ENCODE assay signal across 16 cellular contexts in genomic region chr12:5807538-5808219, GRCh38.
A peak's percentile ranks its signal among the peaks of the same experiment; 100 is the strongest.
DNase-seq lines count a peak whose midpoint lies in the region; ATAC-seq, FAIRE-seq and TF ChIP-seq lines count a peak whose summit lies in the region.
"Had no signal": no experiment of that assay in that cellular context is flagged by ENCODE, and none has a peak within 500 bp of the region (broad histone marks: within the 10 kb centered on the region; RNA-seq: fewer than 3 reads in every experiment).

No MANE protein-coding gene starts in this region.

- H3K9ac ChIP-seq in IMR-90 (ENCODE audit: low read depth, low read length), result no peak overlapping the region

- BruUV-seq in IMR-90 (replicated peaks; lab: Mats Ljungman, UMichigan), result no TSS peak

- CTCF ChIA-PET in IMR-90 (lab: Yijun Ruan, JAX), result no interaction called here

- H2BK20ac ChIP-seq in IMR-90 (ENCODE audit: low read depth, low read length), result peak overlapping the region; percentile 38; the same call in 1 of the 2 replicates

- intact Hi-C loops in IMR-90 (cut with micrococcal nuclease) (no loop called here), lower leg skin (cut with DNase I; ENCODE audit: low total_unique reads) (no loop called here)

- H2AK5ac ChIP-seq in IMR-90 (ENCODE audit: low read depth, low read length), result peak overlapping the region; percentile 27; the same call in 1 of the 2 replicates

- H3K56ac ChIP-seq in IMR-90 (ENCODE audit: extremely low read depth, insufficient read depth, low read length), result no peak overlapping the region

- no peaks in the 10 kb centered on the region for H3K36me3 ChIP-seq in IMR-90 (ENCODE audit: control insufficient read depth, insufficient read depth, low read length)
- H3K36me3 ChIP-seq: BE2C had no signal

- FAIRE-seq in urothelium cell line (lab: Jason Lieb, UNC), result peak; percentile 84
- FAIRE-seq: GM12892 had no signal

- H3K9me3 ChIP-seq in IMR-90 (ENCODE audit: control insufficient read depth, insufficient read depth, low read length), result no peaks in the 10 kb centered on the region
- H3K9me3 ChIP-seq: BE2C had no signal

- no peak overlapping the region for H4K8ac ChIP-seq in IMR-90 (ENCODE audit: low read depth in 2 of 2, low read length in 2 of 2)

- H3K4me3 ChIP-seq in IMR-90 (ENCODE audit: insufficient read depth, low read depth, low read length) (no peak overlapping the region), lower leg skin (ENCODE audit: low read depth, poor library complexity, severe bottlenecking) (no peak overlapping the region)

- H3K23ac ChIP-seq in IMR-90 (ENCODE audit: low read depth, low read length), result no peak overlapping the region

- in situ Hi-C loops in IMR-90 (cut with MboI; ENCODE audit: low sequenced_read_pairs), result no loop called here

- no peak overlapping the region for H3K14ac ChIP-seq in IMR-90 (replicated peaks; ENCODE audit: low read depth, low read length)

- peak overlapping the region; percentile 44 for H2BK120ac ChIP-seq in IMR-90 (ENCODE audit: low read depth, low read length)

- no peak overlapping the region for H2BK5ac ChIP-seq in IMR-90 (ENCODE audit: low read depth, low read length, poor library complexity, severe bottlenecking)

- no peak overlapping the region for H3K4ac ChIP-seq in IMR-90 (ENCODE audit: low read depth, low read length)

- no peaks in the 10 kb centered on the region for H4K20me1 ChIP-seq in IMR-90 (ENCODE audit: insufficient read depth, low read length)

- no peak overlapping the region for H3K4me2 ChIP-seq in IMR-90 (ENCODE audit: low read depth, low read length)

- dilution Hi-C loops in IMR-90 (cut with HindIII; ENCODE audit: low sequenced_read_pairs, unreplicated experiment), result no loop called here

- no peak overlapping the region for H3K27ac ChIP-seq in IMR-90 (ENCODE audit: insufficient read depth, low read length)

- no peaks in the 10 kb centered on the region for H3K9me1 ChIP-seq in IMR-90 (ENCODE audit: insufficient read depth, low read length)

- no peak overlapping the region for H2BK15ac ChIP-seq in IMR-90 (ENCODE audit: low read depth, low read length)

- ATAC-seq in IMR-90 (ENCODE audit: low read depth) (no peak), HG03175 (IDR thresholded peaks at IDR 0.05; ENCODE audit: unreplicated experiment) (no peak), GM18511 (IDR thresholded peaks at IDR 0.05; ENCODE audit: unreplicated experiment) (no peak)
- ATAC-seq: CD8-positive, alpha-beta T cell had no signal

- peak; percentile 21 for DNase-seq in EH (ENCODE audit: low read depth)
- DNase-seq in IMR-90, result peak; percentile 20
- DNase-seq in glomerular visceral epithelial cell (ENCODE audit: extremely low spot score), result peak; percentile 67
- DNase-seq in urothelium cell line (ENCODE audit: low spot score), result peak; percentile 54
- DNase-seq in lower leg skin (ENCODE audit: low spot score in 2 of 2), result no peak
- DNase-seq: BE2C; CD8-positive, alpha-beta T cell; DMS79; GF-D8; KG1; NCI-H1436; NCI-H2029; NCI-H748 treated with DMSO at 0.1 percent for 48 hours had no signal

- no peak overlapping the region for H4K5ac ChIP-seq in IMR-90 (ENCODE audit: low read depth, low read length)

- H3K4me1 ChIP-seq in IMR-90 (ENCODE audit: control insufficient read depth, insufficient read depth, low read length), result peaks cover 5% of the 10 kb centered on the region
- H3K4me1 ChIP-seq: BE2C had no signal

- H3K79me1 ChIP-seq in IMR-90 (ENCODE audit: low read depth in 1 of 2, low read length in 2 of 2), result no peaks in the 10 kb centered on the region

- TF ChIP-seq RAD21 in IMR-90 (IDR thresholded peaks at IDR 0.05; ENCODE audit: low read length), result no peak

- TF ChIP-seq CTCF in IMR-90 (conservative IDR thresholded peaks at IDR 0.05; ENCODE audit: low read depth, low read length), result no peak
- no peak for TF ChIP-seq CTCF in lower leg skin (IDR thresholded peaks at IDR 0.05)

- no peak for TF ChIP-seq POLR2A in IMR-90 (IDR thresholded peaks at IDR 0.05; ENCODE audit: low read depth, low read length)
- no peak for TF ChIP-seq POLR2A in lower leg skin (IDR thresholded peaks at IDR 0.05)

- H3K18ac ChIP-seq in IMR-90 (ENCODE audit: low read depth, low read length), result no peak overlapping the region

- no CpG with 5 or more reads among the region's 8 CpGs for WGBS in IMR-90 (ENCODE audit: extremely low coverage in 2 of 2, insufficient read length in 1 of 2), 2 experiments
- WGBS in lower leg skin, 2 donors, result 79 to 80% methylated on average over 8 of the region's 8 CpGs

- H3K27me3 ChIP-seq in IMR-90 (ENCODE audit: control insufficient read depth, insufficient read depth, low read length), result peaks cover 12% of the 10 kb centered on the region

- POLR2A ChIA-PET in IMR-90 (lab: Charles Lee; ENCODE audit: unreplicated experiment), result no interaction called here

- no peak overlapping the region for H2AFZ ChIP-seq in IMR-90 (replicated peaks; ENCODE audit: low read length, poor library complexity)

- no peak overlapping the region for H4K91ac ChIP-seq in IMR-90 (ENCODE audit: insufficient read depth, low read depth, low read length)

- H2AK9ac ChIP-seq in IMR-90 (replicated peaks; ENCODE audit: low read depth, low read length, poor library complexity), result no peak overlapping the region

TF ChIP-seq in IMR-90, 13 proteins besides CTCF, POLR2A, EP300 and RAD21:
- TF ChIP-seq ELK1 (IDR thresholded peaks at IDR 0.05; ENCODE audit: borderline replicate concordance, low read depth, low read length) (no peak), BHLHE40 (IDR thresholded peaks at IDR 0.05; ENCODE audit: low read depth, low read length) (peak; percentile 9; the same call in 1 of the 2 replicates)
TF ChIP-seq in IMR-90: peak in this region for 1.

Comparison
In these comparisons a context has a peak if more than half of its experiments do, and no peak if none do; other contexts are left out.
1. DNase-seq: peak in EH (single experiment), IMR-90 (single experiment), glomerular visceral epithelial cell (single experiment) and urothelium cell line (single experiment); none in lower leg skin (0 of 2).